ENCODE assay signal across 8 cellular contexts in the genomic region with DNA sequence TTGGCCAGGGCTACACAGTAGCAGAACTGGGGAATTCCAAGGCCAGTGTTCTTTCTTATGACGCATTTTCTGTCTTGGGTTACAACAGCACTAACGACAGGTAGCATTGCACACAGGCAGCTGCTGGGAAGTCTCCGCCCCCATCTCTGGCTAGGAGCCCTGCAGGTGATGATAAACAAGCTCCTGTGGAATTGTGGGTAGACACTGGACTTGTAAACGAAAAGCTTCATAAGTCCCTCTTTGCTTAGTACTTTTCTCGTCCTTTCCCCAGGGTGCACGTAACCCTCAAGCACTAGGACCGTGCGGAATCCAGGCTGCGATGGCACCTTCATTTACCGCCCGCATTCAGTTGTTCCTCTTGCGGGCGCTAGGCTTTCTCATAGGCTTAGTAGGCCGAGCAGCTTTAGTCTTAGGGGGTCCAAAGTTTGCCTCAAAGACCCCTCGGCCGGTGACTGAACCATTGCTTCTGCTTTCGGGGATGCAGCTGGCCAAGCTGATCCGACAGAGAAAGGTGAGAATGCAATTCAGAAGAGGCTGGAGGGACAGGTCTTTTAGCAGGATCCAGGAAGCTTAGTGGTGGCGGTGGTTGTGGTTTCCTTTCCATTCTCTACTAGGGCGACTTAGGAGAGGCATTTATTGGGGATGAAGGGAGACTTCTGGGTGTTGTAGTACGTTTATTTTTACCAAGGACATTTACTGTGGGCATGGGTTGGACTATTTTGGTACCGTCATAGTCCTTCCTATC. TPM values are rescaled to one million over a fixed set of nuclear protein-coding genes. Genes with fewer than 3 reads are reported as not detected.
DNase-seq lines count a peak whose midpoint lies in the region; ATAC-seq, FAIRE-seq and TF ChIP-seq lines count a peak whose summit lies in the region.

Gene FAAH2 (plus strand): TSS at position 200 of the 745 bp plus-strand sequence. CDS start 120 bp downstream, at position 320.

- H3K9me3 ChIP-seq in A549, result no peaks in the 10 kb centered on the region
- H3K9me3 ChIP-seq in iPS-20b (ENCODE audit: insufficient read depth, low read depth, low read length), result no peaks in the 10 kb centered on the region

- CTCF ChIA-PET in A549 (lab: Yijun Ruan, JAX), result no interaction called here

- H3K4me2 ChIP-seq in A549, result peak within 1 kb of the TSS; percentile 42

- TF ChIP-seq RAD21 in A549 (conservative IDR thresholded peaks at IDR 0.05 in 1 of 2, IDR thresholded peaks at IDR 0.05 in 1 of 2), result no peak

- FAIRE-seq in A549 (lab: Jason Lieb, UNC), result no peak

- H3K9ac ChIP-seq in iPS-20b (ENCODE audit: low read depth, low read length), result peak within 1 kb of the TSS; percentile 83; the same call in 1 of the 2 replicates

- no peak for TF ChIP-seq CTCF in A549 (IDR thresholded peaks at IDR 0.05)

- H3K4me1 ChIP-seq in A549 (no peaks in the 10 kb centered on the region), iPS-20b (ENCODE audit: insufficient read depth, low read length) (no peaks in the 10 kb centered on the region)

- peaks cover 4% of the 10 kb centered on the region for H3K36me3 Mint-ChIP-seq in activated T-helper 1 cell treated with anti-CD3 and anti-CD28 coated beads, Interleukin-12 subunit alpha, Interleukin-12 subunit beta, Interleukin-2, Interleukin-4 antibody, amounts not matched to agents 30 ng/mL and 10 ng/mL and 1 ng/mL, durations not matched to agents 14 hours and 24 hours and 36 hours (ENCODE audit: low read depth)

- no peaks in the 10 kb centered on the region for H3K36me3 ChIP-seq in iPS-20b (ENCODE audit: insufficient read depth, low read depth, low read length)

- 11% methylated on average over 16 of the region's 22 CpGs for WGBS in A549 (ENCODE audit: missing lambda C conversion rate)

- H3K27me3 Mint-ChIP-seq in activated T-helper 1 cell treated with anti-CD3 and anti-CD28 coated beads, Interleukin-12 subunit alpha, Interleukin-12 subunit beta, Interleukin-2, Interleukin-4 antibody, amounts not matched to agents 30 ng/mL and 10 ng/mL and 1 ng/mL, durations not matched to agents 14 hours and 24 hours and 36 hours (ENCODE audit: insufficient read depth), result no peaks in the 10 kb centered on the region

- intact Hi-C loops in activated T-helper 1 cell treated with anti-CD3 and anti-CD28 coated beads, Interleukin-12 subunit alpha, Interleukin-12 subunit beta, Interleukin-2, Interleukin-4 antibody, amounts not matched to agents 30 ng/mL and 10 ng/mL and 1 ng/mL, durations not matched to agents 14 hours and 24 hours and 36 hours (cut with micrococcal nuclease), result loop anchor here (1.0 to 10.0 kb wide), 9 partner anchors 59 to 719 kb away; partner anchors contain the start of genes SPIN2B, SPIN3 and ZXDA

- peak within 1 kb of the TSS; percentile 25; the same call in 1 of the 3 replicates for H3K4me3 ChIP-seq in A549
- H3K4me3 ChIP-seq in iPS-20b (ENCODE audit: low read length), result peak within 1 kb of the TSS; percentile 82

- TF ChIP-seq POLR2A in A549 (IDR thresholded peaks at IDR 0.05; ENCODE audit: low read length), result no peak

- H3K27ac Mint-ChIP-seq in activated T-helper 1 cell treated with anti-CD3 and anti-CD28 coated beads, Interleukin-12 subunit alpha, Interleukin-12 subunit beta, Interleukin-2, Interleukin-4 antibody, amounts not matched to agents 30 ng/mL and 10 ng/mL and 1 ng/mL, durations not matched to agents 14 hours and 24 hours and 36 hours, result peak within 1 kb of the TSS; percentile 94

- H3K27ac ChIP-seq in A549 (no peak within 1 kb of the TSS), iPS-20b (ENCODE audit: low read length) (no peak within 1 kb of the TSS)

- DNase-seq in A549 (ENCODE audit: low read depth in 1 of 2, low spot score in 1 of 2) (peak; percentile 1 to 30), GM19238 (ENCODE audit: insufficient read length, low spot score) (peak; percentile 8), NCI-H526 treated with DMSO at 0.1 percent for 48 hours (lab: John Stamatoyannopoulos, UW) (peak; percentile 88), hepatic stellate cell (ENCODE audit: low spot score) (no peak)
- DNase-seq in activated T-helper 1 cell treated with anti-CD3 and anti-CD28 coated beads, Interleukin-12 subunit alpha, Interleukin-12 subunit beta, Interleukin-2, Interleukin-4 antibody, amounts not matched to agents 30 ng/mL and 10 ng/mL and 1 ng/mL, durations not matched to agents 14 hours and 24 hours and 36 hours (ENCODE audit: low spot score), result peak; percentile 65
- DNase-seq in stimulated activated CD4-positive, alpha-beta T cell treated with anti-CD3 and anti-CD28 coated beads, Interleukin-4, amount 100 ng/mL, for 1 hour, result peak; percentile 61

- no peak for TF ChIP-seq EP300 in A549 (IDR thresholded peaks at IDR 0.05)

- H3K4me3 Mint-ChIP-seq in activated T-helper 1 cell treated with anti-CD3 and anti-CD28 coated beads, Interleukin-12 subunit alpha, Interleukin-12 subunit beta, Interleukin-2, Interleukin-4 antibody, amounts not matched to agents 30 ng/mL and 10 ng/mL and 1 ng/mL, durations not matched to agents 14 hours and 24 hours and 36 hours, result peak within 1 kb of the TSS; percentile 88

- H3K9me3 Mint-ChIP-seq in activated T-helper 1 cell treated with anti-CD3 and anti-CD28 coated beads, Interleukin-12 subunit alpha, Interleukin-12 subunit beta, Interleukin-2, Interleukin-4 antibody, amounts not matched to agents 30 ng/mL and 10 ng/mL and 1 ng/mL, durations not matched to agents 14 hours and 24 hours and 36 hours, result no peaks in the 10 kb centered on the region

- POLR2A ChIA-PET in A549 (lab: Yijun Ruan, JAX), result no interaction called here

- no peaks in the 10 kb centered on the region for H3K27me3 ChIP-seq in iPS-20b (ENCODE audit: insufficient read depth, low read length)

- H3K4me1 Mint-ChIP-seq in activated T-helper 1 cell treated with anti-CD3 and anti-CD28 coated beads, Interleukin-12 subunit alpha, Interleukin-12 subunit beta, Interleukin-2, Interleukin-4 antibody, amounts not matched to agents 30 ng/mL and 10 ng/mL and 1 ng/mL, durations not matched to agents 14 hours and 24 hours and 36 hours (ENCODE audit: low read depth), result peaks cover 68% of the 10 kb centered on the region

- ATAC-seq in A549, result peak; percentile 75 to 82
- ATAC-seq in HG03342 (IDR thresholded peaks at IDR 0.05; ENCODE audit: unreplicated experiment), result peak; percentile 95

TF ChIP-seq in A549, 52 proteins besides CTCF, POLR2A, EP300 and RAD21:
- TF ChIP-seq MAFK (IDR thresholded peaks at IDR 0.05; ENCODE audit: partially characterized antibody) (no peak), RARB (CRISPR knock-in tag; IDR thresholded peaks at IDR 0.05) (no peak)

RNA-seq across cellular contexts. Expression of gene FAAH2, which starts in this region (rescaled TPM):
- polyA plus RNA-seq in A549 (2011; rRNA removed), result 0.52 and 0.93 TPM in 2 replicates
- polyA plus RNA-seq in A549 (2012; cell fraction: cytosol; rRNA removed), result 0.08 TPM in 1 of 2 replicates, not detected in the other
- polyA plus RNA-seq in A549 (2012; cell fraction: nucleus; rRNA removed), result 0.05 TPM in 2 replicates
- polyA plus RNA-seq in A549 (2017; fragmentation: RNase III; extraction: RNeasy Plus Mini Kit Qiagen cat#74134 plus additional on column Dnase treatment), result 0.08 to 0.09 TPM in 2 of 3 replicates, not detected in the other
- polyA minus RNA-seq in A549 (2011; rRNA and poly(A)+ RNA removed), result 0.19 and 0.50 TPM in 2 replicates
- total RNA-seq in activated T-helper 1 cell treated with anti-CD3 and anti-CD28 coated beads, Interleukin-12 subunit alpha, Interleukin-12 subunit beta, Interleukin-2, Interleukin-4 antibody, amounts not matched to agents 30 ng/mL and 10 ng/mL and 1 ng/mL, durations not matched to agents 14 hours and 24 hours and 36 hours, result 7.2 and 7.3 TPM in 2 replicates

Comparison
In these comparisons a context has a peak if more than half of its experiments do, and no peak if none do; other contexts are left out.
1. Peak in DNase-seq, ATAC-seq, H3K4me3 ChIP-seq and H3K4me2 ChIP-seq in A549; RNA of the gene not detected or under 1 TPM.